ENCODE assay signal across 9 cellular contexts in genomic region chr3:58025824-58026579, GRCh38. TPM values are rescaled to one million over a fixed set of nuclear protein-coding genes. Genes with fewer than 3 reads are reported as not detected.
DNase-seq lines count a peak whose midpoint lies in the region; ATAC-seq and TF ChIP-seq lines count a peak whose summit lies in the region.
"Had no signal": no experiment of that assay in that cellular context is flagged by ENCODE, and none has a peak within 500 bp of the region (broad histone marks: within the 10 kb centered on the region; RNA-seq: fewer than 3 reads in every experiment).

No MANE protein-coding gene starts in this region.

- WGBS in transverse colon (ENCODE audit: low coverage in 1 of 2), 2 donors: 35 to 40% methylated on average over 4 to 12 of the region's 12 CpGs

- H3K27me3 Mint-ChIP-seq in activated CD8-positive, alpha-beta T cell treated with anti-CD3 and anti-CD28 coated beads for 36 hours: no peaks in the 10 kb centered on the region
- H3K27me3 Mint-ChIP-seq in activated CD8-positive, alpha-beta T cell treated with anti-CD3 and anti-CD28 coated beads, Interleukin-2, amount 10 ng/mL, durations not matched to agents 7 days and 5 days (ENCODE audit: low read depth): no peaks in the 10 kb centered on the region
- H3K27me3 Mint-ChIP-seq: dendritic cell treated with granulocyte-macrophage colony-stimulating factor and Interleukin-4, amounts not matched to agents 40 ng/mL and 50 ng/mL, for 4 days had no signal

- H3K27me3 ChIP-seq in iPS-15b (ENCODE audit: control insufficient read depth, insufficient read depth, low read length) (no peaks in the 10 kb centered on the region), transverse colon (no peaks in the 10 kb centered on the region)

- no peaks in the 10 kb centered on the region for H3K36me3 Mint-ChIP-seq in activated CD8-positive, alpha-beta T cell treated with anti-CD3 and anti-CD28 coated beads for 36 hours (ENCODE audit: low read depth)
- H3K36me3 Mint-ChIP-seq in activated CD8-positive, alpha-beta T cell treated with anti-CD3 and anti-CD28 coated beads, Interleukin-2, amount 10 ng/mL, durations not matched to agents 7 days and 5 days (ENCODE audit: low read depth): no peaks in the 10 kb centered on the region

- H3K4me3 ChIP-seq in iPS-15b (ENCODE audit: low read depth, low read length) (no peak overlapping the region), transverse colon (no peak overlapping the region)

- no peak for DNase-seq in activated CD8-positive, alpha-beta T cell treated with anti-CD3 and anti-CD28 coated beads for 36 hours
- no peak for DNase-seq in activated CD8-positive, alpha-beta T cell treated with anti-CD3 and anti-CD28 coated beads, Interleukin-2, amount 10 ng/mL, durations not matched to agents 7 days and 5 days
- DNase-seq in SHP77 treated with DMSO at 0.1 percent for 48 hours (lab: John Stamatoyannopoulos, UW) (peak; percentile 63), transverse colon (no peak)
- no peak for DNase-seq in activated CD8-positive, alpha-beta memory T cell treated with anti-CD3 and anti-CD28 coated beads, Interleukin-2, amount 50 U/mL, for 4 hours

- CTCF ChIA-PET in activated CD8-positive, alpha-beta T cell treated with anti-CD3 and anti-CD28 coated beads for 36 hours (lab: Charles Lee): no interaction called here
- CTCF ChIA-PET in activated CD8-positive, alpha-beta T cell treated with anti-CD3 and anti-CD28 coated beads, Interleukin-2, amount 10 ng/mL, durations not matched to agents 7 days and 5 days (lab: Charles Lee): interaction anchor here (1.4 kb wide), 1 partner anchor 14 kb away, joined by 3 read pairs; no protein-coding TSS in a partner anchor

- TF ChIP-seq EP300 in transverse colon (IDR thresholded peaks at IDR 0.05; ENCODE audit: low read depth): no peak

- POLR2A ChIA-PET in activated CD8-positive, alpha-beta T cell treated with anti-CD3 and anti-CD28 coated beads for 36 hours (lab: Charles Lee): no interaction called here
- POLR2A ChIA-PET in activated CD8-positive, alpha-beta T cell treated with anti-CD3 and anti-CD28 coated beads, Interleukin-2, amount 10 ng/mL, durations not matched to agents 7 days and 5 days (lab: Charles Lee): no interaction called here

- in situ Hi-C loops in transverse colon (cut with MboI; ENCODE audit: low pct_ligation_motif_present in 1 of 4, low pct_unique_long_range_greater_than_20kb in 1 of 4, low sequenced_read_pairs in 3 of 4): no loop called here

- peak overlapping the region; percentile 46 to 89 (median 65) for H3K27ac ChIP-seq in transverse colon

- H3K4me3 Mint-ChIP-seq in activated CD8-positive, alpha-beta T cell treated with anti-CD3 and anti-CD28 coated beads for 36 hours: no peak overlapping the region
- H3K4me3 Mint-ChIP-seq in activated CD8-positive, alpha-beta T cell treated with anti-CD3 and anti-CD28 coated beads, Interleukin-2, amount 10 ng/mL, durations not matched to agents 7 days and 5 days: no peak overlapping the region
- H3K4me3 Mint-ChIP-seq: dendritic cell treated with granulocyte-macrophage colony-stimulating factor and Interleukin-4, amounts not matched to agents 40 ng/mL and 50 ng/mL, for 4 days had no signal

- H3K9me3 ChIP-seq in iPS-15b (ENCODE audit: control insufficient read depth, insufficient read depth, low read length) (no peaks in the 10 kb centered on the region), transverse colon (no peaks in the 10 kb centered on the region)

- no peaks in the 10 kb centered on the region for H3K9me3 Mint-ChIP-seq in activated CD8-positive, alpha-beta T cell treated with anti-CD3 and anti-CD28 coated beads for 36 hours
- no peaks in the 10 kb centered on the region for H3K9me3 Mint-ChIP-seq in activated CD8-positive, alpha-beta T cell treated with anti-CD3 and anti-CD28 coated beads, Interleukin-2, amount 10 ng/mL, durations not matched to agents 7 days and 5 days (ENCODE audit: insufficient read depth)
- H3K9me3 Mint-ChIP-seq: dendritic cell treated with granulocyte-macrophage colony-stimulating factor and Interleukin-4, amounts not matched to agents 40 ng/mL and 50 ng/mL, for 4 days had no signal

- H3K4me1 ChIP-seq in iPS-15b (ENCODE audit: control insufficient read depth, insufficient read depth, low read length) (peaks cover 39% of the 10 kb centered on the region), transverse colon (peaks cover 10 to 63% (median 48%) of the 10 kb centered on the region in 4 donors)

- no peak overlapping the region for H3K27ac Mint-ChIP-seq in activated CD8-positive, alpha-beta T cell treated with anti-CD3 and anti-CD28 coated beads for 36 hours
- H3K27ac Mint-ChIP-seq in activated CD8-positive, alpha-beta T cell treated with anti-CD3 and anti-CD28 coated beads, Interleukin-2, amount 10 ng/mL, durations not matched to agents 7 days and 5 days: no peak overlapping the region

- H3K4me1 Mint-ChIP-seq in activated CD8-positive, alpha-beta T cell treated with anti-CD3 and anti-CD28 coated beads for 36 hours (ENCODE audit: low read depth): peaks cover 48% of the 10 kb centered on the region
- H3K4me1 Mint-ChIP-seq in activated CD8-positive, alpha-beta T cell treated with anti-CD3 and anti-CD28 coated beads, Interleukin-2, amount 10 ng/mL, durations not matched to agents 7 days and 5 days (ENCODE audit: low read depth): peaks cover 10% of the 10 kb centered on the region

- TF ChIP-seq CTCF in activated CD8-positive, alpha-beta T cell treated with anti-CD3 and anti-CD28 coated beads for 36 hours (IDR thresholded peaks at IDR 0.05): no peak
- no peak for TF ChIP-seq CTCF in transverse colon (IDR thresholded peaks at IDR 0.05)

- intact Hi-C loops in activated CD8-positive, alpha-beta T cell treated with anti-CD3 and anti-CD28 coated beads for 36 hours (cut with micrococcal nuclease): no loop called here
- intact Hi-C loops in transverse colon (cut with DNase I; ENCODE audit: low total_unique reads): no loop called here

- ATAC-seq in activated CD8-positive, alpha-beta T cell treated with anti-CD3 and anti-CD28 coated beads for 36 hours: peak; percentile 28
- no peak for ATAC-seq in activated CD8-positive, alpha-beta T cell treated with anti-CD3 and anti-CD28 coated beads, Interleukin-2, amount 10 ng/mL, durations not matched to agents 7 days and 5 days
- no peak for ATAC-seq in HG03159 (IDR thresholded peaks at IDR 0.05; ENCODE audit: unreplicated experiment)
- no peak for ATAC-seq in HG03196 (IDR thresholded peaks at IDR 0.05; ENCODE audit: unreplicated experiment)

- peak overlapping the region; percentile 32 for H3K9ac ChIP-seq in iPS-15b (ENCODE audit: low read depth, low read length)

- TF ChIP-seq POLR2A in transverse colon (IDR thresholded peaks at IDR 0.05): no peak

- no peaks in the 10 kb centered on the region for H3K36me3 ChIP-seq in iPS-15b (ENCODE audit: control insufficient read depth, insufficient read depth, low read length)
- no peaks in the 10 kb centered on the region for H3K36me3 ChIP-seq in transverse colon

RNA-seq across cellular contexts. Expression of gene FLNB, which starts 17.8 kb away (rescaled TPM):
- total RNA-seq in activated CD8-positive, alpha-beta T cell treated with anti-CD3 and anti-CD28 coated beads for 36 hours: 10 to 100 TPM; 26.3 to 28.4 TPM
- 10 to 100 TPM; 14.1 to 15.9 TPM for total RNA-seq in activated CD8-positive, alpha-beta T cell treated with anti-CD3 and anti-CD28 coated beads, Interleukin-2, amount 10 ng/mL, durations not matched to agents 7 days and 5 days
- total RNA-seq in transverse colon: 100 to 1,000 TPM; 282 to 707 (median 563) TPM

Comparison
In these comparisons a context has a peak if more than half of its experiments do, and no peak if none do; other contexts are left out.
1. RNA of gene FLNB, which starts 17.8 kb away (total RNA-seq): 282 to 707 TPM in transverse colon; 26.3 to 28.4 TPM in activated CD8-positive, alpha-beta T cell treated with anti-CD3 and anti-CD28 coated beads for 36 hours and 14.1 to 15.9 TPM in activated CD8-positive, alpha-beta T cell treated with anti-CD3 and anti-CD28 coated beads, Interleukin-2, amount 10 ng/mL, durations not matched to agents 7 days and 5 days; every median in the first group is over 4 times any median in the second.